Comparison of ENCODE assay signal across 8 cellular contexts in the genomic region with DNA sequence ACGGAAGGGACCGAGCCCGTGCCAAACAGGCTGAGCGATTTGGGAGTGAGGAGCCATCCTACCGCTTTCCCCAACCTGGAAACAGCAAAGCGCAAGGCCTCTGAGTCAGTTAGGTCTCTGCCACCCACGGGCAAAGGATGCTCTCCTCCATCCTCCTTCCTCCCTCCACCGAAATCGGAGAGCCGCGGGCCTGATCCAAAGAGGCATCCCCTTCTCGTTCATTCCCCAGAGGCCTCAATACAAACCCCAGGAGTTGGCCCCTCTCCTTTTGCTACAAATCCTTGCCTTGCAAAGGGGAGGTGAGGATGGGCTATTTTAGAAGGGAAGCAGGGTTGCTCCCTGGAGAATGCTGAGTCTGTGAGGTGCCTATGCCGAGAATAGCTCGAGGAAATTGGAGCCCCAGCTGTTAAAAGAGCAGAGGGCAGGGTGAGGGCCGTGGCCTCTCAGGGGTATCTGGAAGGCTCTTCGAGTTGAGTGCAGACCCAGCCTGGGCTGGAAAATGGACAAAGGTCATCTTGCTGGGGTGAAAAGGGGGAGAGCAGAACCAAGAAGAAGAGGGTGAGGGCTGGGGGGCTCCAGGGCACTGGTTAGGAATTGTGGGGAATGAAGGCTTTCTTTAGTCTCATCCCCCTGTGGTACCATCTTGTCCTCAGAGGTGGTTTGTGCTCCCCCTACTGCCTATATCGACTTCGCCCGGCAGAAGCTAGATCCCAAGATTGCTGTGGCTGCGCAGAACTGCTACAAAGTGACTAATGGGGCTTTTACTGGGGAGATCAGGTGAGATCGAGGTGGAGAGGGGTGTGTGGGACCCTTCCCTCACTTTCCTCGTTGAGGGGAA. TPM values are rescaled to one million over a fixed set of nuclear protein-coding genes. Genes with fewer than 3 reads are reported as not detected.
DNase-seq lines count a peak whose midpoint lies in the region; ATAC-seq, FAIRE-seq and TF ChIP-seq lines count a peak whose summit lies in the region.

No MANE protein-coding gene starts in this region.

- H3K4me3 ChIP-seq in SK-N-SH (ENCODE audit: low read depth in 2 of 2, low read length in 1 of 2) (peak overlapping the region; percentile 91 to 99), endothelial cell of umbilical vein (replicated peaks in 1 of 3; ENCODE audit: insufficient read depth in 1 of 3, low read depth in 1 of 3, low read length in 3 of 3) (peak overlapping the region; percentile 60 to 95 (median 75)), neutrophil (ENCODE audit: low read depth in 1 of 2, low read length in 1 of 2) (peak overlapping the region; percentile 92 to 98)

- peaks cover 49% of the 10 kb centered on the region for H3K36me3 Mint-ChIP-seq in activated naive CD4-positive, alpha-beta T cell treated with anti-CD3 and anti-CD28 coated beads for 36 hours (ENCODE audit: low read depth)

- no TSS peak for BruUV-seq in endothelial cell of umbilical vein (replicated peaks; lab: Mats Ljungman, UMichigan)

- no peaks in the 10 kb centered on the region for H3K9me1 ChIP-seq in endothelial cell of umbilical vein (replicated peaks; ENCODE audit: control insufficient read depth, extremely low read depth, insufficient read depth, low read length)

- no peaks in the 10 kb centered on the region for H3K27me3 Mint-ChIP-seq in activated naive CD4-positive, alpha-beta T cell treated with anti-CD3 and anti-CD28 coated beads for 36 hours (ENCODE audit: low read depth)

- peaks cover 44% of the 10 kb centered on the region for H4K20me1 ChIP-seq in SK-N-SH (ENCODE audit: insufficient read depth)
- H4K20me1 ChIP-seq in endothelial cell of umbilical vein (replicated peaks; ENCODE audit: control insufficient read depth, extremely low read depth, insufficient read depth, low read length): no peaks in the 10 kb centered on the region

- no peaks in the 10 kb centered on the region for H3K9me3 Mint-ChIP-seq in activated naive CD4-positive, alpha-beta T cell treated with anti-CD3 and anti-CD28 coated beads for 36 hours

- CTCF ChIA-PET in activated naive CD4-positive, alpha-beta T cell treated with anti-CD3 and anti-CD28 coated beads for 36 hours (lab: Charles Lee): interaction anchor here (0.9 to 1.8 kb wide), 11 partner anchors 13 to 114 kb away, joined by 3 to 19 read pairs (median 4); a partner anchor contains a TSS
- CTCF ChIA-PET in SK-N-SH (lab: Yijun Ruan, JAX): interaction anchor here (0.7 to 10.9 kb wide), 27 partner anchors 8 to 317 kb away, joined by 3 to 164 read pairs (median 7); a partner anchor contains a TSS
- CTCF ChIA-PET in endothelial cell of umbilical vein (lab: Charles Lee): interaction anchor here (0.9 to 3.9 kb wide), 17 partner anchors 10 to 246 kb away, joined by 3 to 43 read pairs (median 7); a partner anchor contains a TSS

- peak overlapping the region; percentile 99 for H3K4me2 ChIP-seq in SK-N-SH
- peak overlapping the region; percentile 75 for H3K4me2 ChIP-seq in endothelial cell of umbilical vein (ENCODE audit: insufficient read depth, low read length)

- no peak for TF ChIP-seq POLR2A in endothelial cell of umbilical vein (IDR thresholded peaks at IDR 0.05; ENCODE audit: low read depth, low read length)

- H3K4me1 ChIP-seq in SK-N-SH (ENCODE audit: control insufficient read depth in 1 of 2, insufficient read depth in 2 of 2, low read depth in 1 of 2, low read length in 1 of 2) (peaks cover 33 to 43% of the 10 kb centered on the region in 2 experiments), endothelial cell of umbilical vein (ENCODE audit: control insufficient read depth, extremely low read depth, insufficient read depth, low read length) (peaks cover 36% of the 10 kb centered on the region), neutrophil (ENCODE audit: control insufficient read depth in 1 of 2, insufficient read depth in 1 of 2, low read depth in 1 of 2, low read length in 1 of 2) (peaks cover 58 to 60% of the 10 kb centered on the region in 2 experiments)

- H3K27ac Mint-ChIP-seq in activated naive CD4-positive, alpha-beta T cell treated with anti-CD3 and anti-CD28 coated beads for 36 hours: peak overlapping the region; percentile 92

- peak overlapping the region; percentile 98 for H3K4me3 Mint-ChIP-seq in activated naive CD4-positive, alpha-beta T cell treated with anti-CD3 and anti-CD28 coated beads for 36 hours

- H3F3A ChIP-seq in SK-N-SH (replicated peaks; ENCODE audit: insufficient read depth): peaks cover 35% of the 10 kb centered on the region

- no peak for TF ChIP-seq RAD21 in SK-N-SH (IDR thresholded peaks at IDR 0.05; ENCODE audit: low read length)

- H3K9me3 ChIP-seq in SK-N-SH: no peaks in the 10 kb centered on the region
- no peaks in the 10 kb centered on the region for H3K9me3 ChIP-seq in endothelial cell of umbilical vein (replicated peaks; ENCODE audit: control insufficient read depth, insufficient read depth, low read length)
- H3K9me3 ChIP-seq in neutrophil: no peaks in the 10 kb centered on the region

- peak overlapping the region; percentile 84 to 95; a peak in 3 of 4 replicates for H3K27ac ChIP-seq in SK-N-SH (ENCODE audit: low read depth in 2 of 2, low read length in 1 of 2)
- no peak overlapping the region for H3K27ac ChIP-seq in endothelial cell of umbilical vein (ENCODE audit: insufficient read depth, low read depth, low read length)
- peak overlapping the region; percentile 86 for H3K27ac ChIP-seq in neutrophil

- ATAC-seq in HG03097 (IDR thresholded peaks at IDR 0.05; ENCODE audit: low FRiP score, unreplicated experiment) (no peak), GM18511 (IDR thresholded peaks at IDR 0.05; ENCODE audit: unreplicated experiment) (no peak)

- POLR2A ChIA-PET in SK-N-SH (lab: Yijun Ruan, JAX) (interaction anchor here (0.6 to 5.9 kb wide), 14 partner anchors 9 to 179 kb away, joined by 3 to 57 read pairs (median 6); a partner anchor contains a TSS), endothelial cell of umbilical vein (lab: Charles Lee) (interaction anchor here (1.1 to 2.4 kb wide), 5 partner anchors 16 to 76 kb away, joined by 3 to 48 read pairs (median 8); a partner anchor contains a TSS)

- peaks cover 55% of the 10 kb centered on the region for H3K79me2 ChIP-seq in SK-N-SH (ENCODE audit: insufficient read depth)
- peaks cover 40% of the 10 kb centered on the region for H3K79me2 ChIP-seq in endothelial cell of umbilical vein (ENCODE audit: control insufficient read depth, insufficient read depth, low read length)

- TF ChIP-seq CTCF in SK-N-SH (IDR thresholded peaks at IDR 0.05) (peak; percentile 36), endothelial cell of umbilical vein (IDR thresholded peaks at IDR 0.05; ENCODE audit: extremely low read depth in 1 of 2, insufficient read depth in 1 of 2, low read depth in 1 of 2, low read length in 2 of 2) (peak in 1 of 2 donors; percentile 25), neutrophil (IDR thresholded peaks at IDR 0.05) (no peak)

- dilution Hi-C loops in endothelial cell of umbilical vein (cut with MboI; ENCODE audit: extremely low pct_ligation_motif_present, low sequenced_read_pairs): no loop called here

- peak; percentile 81 for FAIRE-seq in endothelial cell of umbilical vein (lab: Jason Lieb, UNC)

- WGBS in SK-N-SH (ENCODE audit: low lambda C conversion rate): 1% methylated on average over 20 of the region's 22 CpGs

- H3K27me3 ChIP-seq in SK-N-SH (ENCODE audit: insufficient read depth) (no peaks in the 10 kb centered on the region), endothelial cell of umbilical vein (ENCODE audit: control insufficient read depth in 2 of 2, insufficient read depth in 2 of 2, low read length in 2 of 2) (no peaks in the 10 kb centered on the region), neutrophil (no peaks in the 10 kb centered on the region)

- peaks cover 16 to 38% of the 10 kb centered on the region in 2 experiments for H3K36me3 ChIP-seq in SK-N-SH (replicated peaks in 1 of 2; ENCODE audit: control insufficient read depth in 1 of 2, insufficient read depth in 2 of 2, low read length in 1 of 2)
- peaks cover 2 to 30% of the 10 kb centered on the region in 2 experiments for H3K36me3 ChIP-seq in endothelial cell of umbilical vein (ENCODE audit: control insufficient read depth in 2 of 2, extremely low read depth in 1 of 2, insufficient read depth in 2 of 2, low read length in 2 of 2)
- peaks cover 24% of the 10 kb centered on the region for H3K36me3 ChIP-seq in neutrophil

- H3K9ac ChIP-seq in SK-N-SH: peak overlapping the region; percentile 100
- peak overlapping the region; percentile 67 for H3K9ac ChIP-seq in endothelial cell of umbilical vein (replicated peaks; ENCODE audit: extremely low read depth, insufficient read depth, low read length)

- intact Hi-C loops in activated naive CD4-positive, alpha-beta T cell treated with anti-CD3 and anti-CD28 coated beads for 36 hours (cut with micrococcal nuclease): loop anchor here (1.0 to 2.0 kb wide), 4 partner anchors 23 to 241 kb away; a partner anchor contains a TSS
- intact Hi-C loops in endothelial cell of umbilical vein (cut with micrococcal nuclease): loop anchor here (1.0 kb wide), 4 partner anchors 16 to 97 kb away; a partner anchor contains a TSS

- TF ChIP-seq EP300 in SK-N-SH (IDR thresholded peaks at IDR 0.05; ENCODE audit: borderline replicate concordance in 1 of 2, low read depth in 1 of 2, low read length in 1 of 2): no peak

- DNase-seq in activated naive CD4-positive, alpha-beta T cell treated with anti-CD3 and anti-CD28 coated beads for 36 hours: no peak
- no peak for DNase-seq in activated naive CD4-positive, alpha-beta T cell (lab: John Stamatoyannopoulos, UW)
- DNase-seq in SK-N-SH: no peak
- no peak for DNase-seq in endothelial cell of umbilical vein (ENCODE audit: low read depth, low spot score)
- no peak for DNase-seq in NCI-H1930 (lab: John Stamatoyannopoulos, UW)

- H2AFZ ChIP-seq in SK-N-SH (ENCODE audit: low read depth) (no peak overlapping the region), endothelial cell of umbilical vein (ENCODE audit: low read depth, low read length) (no peak overlapping the region)

- H3K9me2 ChIP-seq in SK-N-SH: no peaks in the 10 kb centered on the region

- peaks cover 52% of the 10 kb centered on the region for H3K4me1 Mint-ChIP-seq in activated naive CD4-positive, alpha-beta T cell treated with anti-CD3 and anti-CD28 coated beads for 36 hours (ENCODE audit: low read depth)

RNA-seq across cellular contexts. Expression of a gene that starts 1.1 kb away (rescaled TPM):
- total RNA-seq in activated naive CD4-positive, alpha-beta T cell treated with anti-CD3 and anti-CD28 coated beads for 36 hours: 1,000 to 10,000 TPM; 1,222 to 1,282 TPM
- polyA plus RNA-seq in SK-N-SH (2012; rRNA removed) (1,175 and 1,316 TPM in 2 replicates), endothelial cell of umbilical vein (1,816 and 2,057 TPM in 2 replicates)
- polyA plus RNA-seq in SK-N-SH (2012; cell fraction: cytosol; rRNA removed): 1,053 and 1,239 TPM in 2 replicates
- polyA plus RNA-seq in SK-N-SH (2012; cell fraction: nucleus; rRNA removed): 674 and 733 TPM in 2 replicates
- 643 and 676 TPM in 2 replicates for total RNA-seq in endothelial cell of umbilical vein
- 1,485 and 1,791 TPM in 2 replicates for polyA plus RNA-seq in endothelial cell of umbilical vein (2011; cell fraction: cytosol; rRNA removed)
- 885 and 1,074 TPM in 2 replicates for polyA plus RNA-seq in endothelial cell of umbilical vein (2011; cell fraction: nucleus; rRNA removed)
- 716 and 864 TPM in 2 replicates for polyA plus RNA-seq in endothelial cell of umbilical vein (2012)
- 1,234 and 1,344 TPM in 2 replicates for polyA minus RNA-seq in endothelial cell of umbilical vein
- polyA minus RNA-seq in endothelial cell of umbilical vein (2011; cell fraction: cytosol; rRNA and poly(A)+ RNA removed): 498 TPM
- polyA minus RNA-seq in endothelial cell of umbilical vein (2011; cell fraction: nucleus; rRNA and poly(A)+ RNA removed): 180 and 242 TPM in 2 replicates

RNA-seq across cellular contexts. Expression of a gene that starts 4.7 kb away (rescaled TPM):
- total RNA-seq in activated naive CD4-positive, alpha-beta T cell treated with anti-CD3 and anti-CD28 coated beads for 36 hours: 1 to 10 TPM; 2.6 to 2.8 TPM
- polyA plus RNA-seq in SK-N-SH (2012; rRNA removed) (16.9 and 19.6 TPM in 2 replicates), endothelial cell of umbilical vein (3.8 and 5.6 TPM in 2 replicates)
- polyA plus RNA-seq in SK-N-SH (2012; cell fraction: cytosol; rRNA removed): 9.4 and 14.5 TPM in 2 replicates
- polyA plus RNA-seq in SK-N-SH (2012; cell fraction: nucleus; rRNA removed): 19.3 and 25.6 TPM in 2 replicates
- total RNA-seq in endothelial cell of umbilical vein: 3.9 and 6.9 TPM in 2 replicates
- 3.0 and 3.6 TPM in 2 replicates for polyA plus RNA-seq in endothelial cell of umbilical vein (2011; cell fraction: cytosol; rRNA removed)
- 1.5 and 1.8 TPM in 2 replicates for polyA plus RNA-seq in endothelial cell of umbilical vein (2011; cell fraction: nucleus; rRNA removed)
- 3.3 and 4.1 TPM in 2 replicates for polyA plus RNA-seq in endothelial cell of umbilical vein (2012)
- 0.79 and 1.0 TPM in 2 replicates for polyA minus RNA-seq in endothelial cell of umbilical vein
- 4.4 TPM for polyA minus RNA-seq in endothelial cell of umbilical vein (2011; cell fraction: cytosol; rRNA and poly(A)+ RNA removed)
- 0.58 and 1.2 TPM in 2 replicates for polyA minus RNA-seq in endothelial cell of umbilical vein (2011; cell fraction: nucleus; rRNA and poly(A)+ RNA removed)

RNA-seq across cellular contexts. Expression of a gene that starts 16.5 kb away (rescaled TPM):
- 100 to 1,000 TPM; 115 to 123 TPM for total RNA-seq in activated naive CD4-positive, alpha-beta T cell treated with anti-CD3 and anti-CD28 coated beads for 36 hours
- polyA plus RNA-seq in SK-N-SH (2012; rRNA removed): 97.2 and 100 TPM in 2 replicates
- polyA plus RNA-seq in SK-N-SH (2012; cell fraction: cytosol; rRNA removed): 46.4 and 64.2 TPM in 2 replicates
- 203 and 208 TPM in 2 replicates for polyA plus RNA-seq in SK-N-SH (2012; cell fraction: nucleus; rRNA removed)
- total RNA-seq in endothelial cell of umbilical vein: 126 and 135 TPM in 2 replicates
- 68.9 and 69.4 TPM in 2 replicates for polyA plus RNA-seq in endothelial cell of umbilical vein
- polyA plus RNA-seq in endothelial cell of umbilical vein (2011; cell fraction: cytosol; rRNA removed): 64.7 and 67.7 TPM in 2 replicates
- 125 and 135 TPM in 2 replicates for polyA plus RNA-seq in endothelial cell of umbilical vein (2011; cell fraction: nucleus; rRNA removed)
- 85.0 and 92.6 TPM in 2 replicates for polyA plus RNA-seq in endothelial cell of umbilical vein (2012)
- 116 TPM in 2 replicates for polyA minus RNA-seq in endothelial cell of umbilical vein
- 45.7 TPM for polyA minus RNA-seq in endothelial cell of umbilical vein (2011; cell fraction: cytosol; rRNA and poly(A)+ RNA removed)
- 34.8 and 40.9 TPM in 2 replicates for polyA minus RNA-seq in endothelial cell of umbilical vein (2011; cell fraction: nucleus; rRNA and poly(A)+ RNA removed)

RNA-seq across cellular contexts. Expression of a gene that starts 17.3 kb away (rescaled TPM):
- total RNA-seq in activated naive CD4-positive, alpha-beta T cell treated with anti-CD3 and anti-CD28 coated beads for 36 hours: 100 to 1,000 TPM; 106 to 108 TPM
- 33.0 and 34.0 TPM in 2 replicates for polyA plus RNA-seq in SK-N-SH (2012; rRNA removed)
- polyA plus RNA-seq in SK-N-SH (2012; cell fraction: cytosol; rRNA removed): 18.8 and 25.0 TPM in 2 replicates
- 49.3 and 55.0 TPM in 2 replicates for polyA plus RNA-seq in SK-N-SH (2012; cell fraction: nucleus; rRNA removed)
- total RNA-seq in endothelial cell of umbilical vein: 44.3 and 44.8 TPM in 2 replicates
- polyA plus RNA-seq in endothelial cell of umbilical vein: 53.5 and 67.2 TPM in 2 replicates
- polyA plus RNA-seq in endothelial cell of umbilical vein (2011; cell fraction: cytosol; rRNA removed): 53.7 and 54.4 TPM in 2 replicates
- 67.2 and 95.9 TPM in 2 replicates for polyA plus RNA-seq in endothelial cell of umbilical vein (2011; cell fraction: nucleus; rRNA removed)
- 18.0 and 42.1 TPM in 2 replicates for polyA plus RNA-seq in endothelial cell of umbilical vein (2012)
- 23.0 and 24.7 TPM in 2 replicates for polyA minus RNA-seq in endothelial cell of umbilical vein
- polyA minus RNA-seq in endothelial cell of umbilical vein (2011; cell fraction: cytosol; rRNA and poly(A)+ RNA removed): 68.0 TPM
- polyA minus RNA-seq in endothelial cell of umbilical vein (2011; cell fraction: nucleus; rRNA and poly(A)+ RNA removed): 22.1 and 29.1 TPM in 2 replicates

RNA-seq across cellular contexts. Expression of a gene that starts 27.7 kb away (rescaled TPM):
- under 1 TPM; 0.48 to 0.54 TPM for total RNA-seq in activated naive CD4-positive, alpha-beta T cell treated with anti-CD3 and anti-CD28 coated beads for 36 hours
- polyA plus RNA-seq in SK-N-SH (2012; rRNA removed) (12.9 and 13.8 TPM in 2 replicates), endothelial cell of umbilical vein (12.0 and 12.6 TPM in 2 replicates)
- polyA plus RNA-seq in SK-N-SH (2012; cell fraction: cytosol; rRNA removed): 1.6 and 3.0 TPM in 2 replicates
- 93.1 and 96.5 TPM in 2 replicates for polyA plus RNA-seq in SK-N-SH (2012; cell fraction: nucleus; rRNA removed)
- 9.4 and 14.6 TPM in 2 replicates for total RNA-seq in endothelial cell of umbilical vein
- polyA plus RNA-seq in endothelial cell of umbilical vein (2011; cell fraction: cytosol; rRNA removed): 2.5 and 4.2 TPM in 2 replicates
- 78.5 and 90.7 TPM in 2 replicates for polyA plus RNA-seq in endothelial cell of umbilical vein (2011; cell fraction: nucleus; rRNA removed)
- 10.8 and 12.8 TPM in 2 replicates for polyA plus RNA-seq in endothelial cell of umbilical vein (2012)
- polyA minus RNA-seq in endothelial cell of umbilical vein: 4.0 and 8.6 TPM in 2 replicates
- polyA minus RNA-seq in endothelial cell of umbilical vein (2011; cell fraction: cytosol; rRNA and poly(A)+ RNA removed): not detected
- polyA minus RNA-seq in endothelial cell of umbilical vein (2011; cell fraction: nucleus; rRNA and poly(A)+ RNA removed): 14.4 and 18.7 TPM in 2 replicates
